In genomic region chr2:9796056-9796792, GRCh38 we compare ENCODE assay signal across 23 cellular contexts. TPM values are rescaled to one million over a fixed set of nuclear protein-coding genes. Genes with fewer than 3 reads are reported as not detected.
DNase-seq lines count a peak whose midpoint lies in the region; ATAC-seq, FAIRE-seq and TF ChIP-seq lines count a peak whose summit lies in the region.
"Had no signal": no experiment of that assay in that cellular context is flagged by ENCODE, and none has a peak within 500 bp of the region (broad histone marks: within the 10 kb centered on the region; RNA-seq: fewer than 3 reads in every experiment).

No MANE protein-coding gene starts in this region.

- no peaks in the 10 kb centered on the region for H4K20me1 ChIP-seq in H1 (replicated peaks in 1 of 2; ENCODE audit: control insufficient read depth in 1 of 2, insufficient read depth in 2 of 2, low read length in 2 of 2)

- H3K9me3 Mint-ChIP-seq in nephron progenitor cell = no peaks in the 10 kb centered on the region
- H3K9me3 Mint-ChIP-seq: activated naive CD8-positive, alpha-beta T cell treated with anti-CD3 and anti-CD28 coated beads for 36 hours; activated T-cell treated with anti-CD3 and anti-CD28 coated beads, Interleukin-2, amount 50 U/mL, for 24 hours; stimulated activated memory B cell treated with anti-CD40 and anti-IgM and Interleukin-4, amounts not matched to agents 10 μg/mL and 1 μg/mL and 100 μg/mL, for 72 hours had no signal

- no peak overlapping the region for H3K27ac Mint-ChIP-seq in nephron progenitor cell
- H3K27ac Mint-ChIP-seq: activated naive CD8-positive, alpha-beta T cell treated with anti-CD3 and anti-CD28 coated beads for 36 hours; activated T-cell treated with anti-CD3 and anti-CD28 coated beads, Interleukin-2, amount 50 U/mL, for 24 hours; CD4-positive, CD25-positive, alpha-beta regulatory T cell; stimulated activated memory B cell treated with anti-CD40 and anti-IgM and Interleukin-4, amounts not matched to agents 10 μg/mL and 1 μg/mL and 100 μg/mL, for 72 hours had no signal

- TF ChIP-seq CTCF in NB4 (IDR thresholded peaks at IDR 0.05; ENCODE audit: low read depth, low read length) (peak; percentile 23), H1 (IDR thresholded peaks at IDR 0.05; ENCODE audit: control extremely low read depth in 1 of 3, insufficient read depth in 1 of 3, low read depth in 1 of 3, low read length in 3 of 3) (peak; percentile 20 to 55 (median 44); a peak in 3 of 4 replicates), nephron progenitor cell (IDR thresholded peaks at IDR 0.05) (peak; percentile 25), tibial nerve (IDR thresholded peaks at IDR 0.05) (no peak)

- no peaks in the 10 kb centered on the region for H3K36me3 Mint-ChIP-seq in nephron progenitor cell (ENCODE audit: low read depth)
- H3K36me3 Mint-ChIP-seq: activated naive CD8-positive, alpha-beta T cell treated with anti-CD3 and anti-CD28 coated beads for 36 hours; CD4-positive, CD25-positive, alpha-beta regulatory T cell; stimulated activated memory B cell treated with anti-CD40 and anti-IgM and Interleukin-4, amounts not matched to agents 10 μg/mL and 1 μg/mL and 100 μg/mL, for 72 hours had no signal

- H2BK12ac ChIP-seq in H1 (ENCODE audit: low read depth, low read length) = no peak overlapping the region

- H3K4me3 ChIP-seq in NB4 (ENCODE audit: low read depth, low read length) (no peak overlapping the region), H1 (ENCODE audit: extremely low read depth in 1 of 4, insufficient read depth in 2 of 4, low read depth in 3 of 4, low read length in 4 of 4) (no peak overlapping the region), tibial nerve (no peak overlapping the region)
- H3K4me3 ChIP-seq: breast epithelium, SK-N-MC, smooth muscle cell, upper lobe of right lung had no signal

- H4K91ac ChIP-seq in H1 (replicated peaks; ENCODE audit: insufficient read length, low read length) = no peak overlapping the region

- peaks cover 57% of the 10 kb centered on the region for H3K4me1 Mint-ChIP-seq in nephron progenitor cell

- no peak overlapping the region for H3K27ac ChIP-seq in H1 (ENCODE audit: low read depth, low read length)
- H3K27ac ChIP-seq in tibial nerve = no peak overlapping the region
- H3K27ac ChIP-seq: 22Rv1, breast epithelium, parathyroid adenoma, SK-N-MC, upper lobe of right lung had no signal

- H2AFZ ChIP-seq in H1 (ENCODE audit: low read length) = no peak overlapping the region
- H2AFZ ChIP-seq: parathyroid adenoma had no signal

- no peak overlapping the region for H2AK5ac ChIP-seq in H1 (ENCODE audit: low read depth, low read length)

- TF ChIP-seq POLR2A in NB4 (IDR thresholded peaks at IDR 0.05; ENCODE audit: extremely low read depth, insufficient read length) = no peak
- TF ChIP-seq POLR2A in H1 (IDR thresholded peaks at IDR 0.05; ENCODE audit: control extremely low read depth in 1 of 2, low read depth in 2 of 2, low read length in 2 of 2) = no peak
- no peak for TF ChIP-seq POLR2A in tibial nerve (IDR thresholded peaks at IDR 0.05)

- no peak overlapping the region for H2BK5ac ChIP-seq in H1 (ENCODE audit: low read depth, low read length)

- H2BK20ac ChIP-seq in H1 (ENCODE audit: low read length) = no peak overlapping the region

- H3K9ac ChIP-seq in H1 (replicated peaks in 1 of 4; ENCODE audit: extremely low read depth in 1 of 4, low read depth in 3 of 4, low read length in 3 of 4) = no peak overlapping the region
- H3K9ac ChIP-seq: parathyroid adenoma had no signal

- TF ChIP-seq RAD21 in H1 (IDR thresholded peaks at IDR 0.05 in 1 of 2, conservative IDR thresholded peaks at IDR 0.05 in 1 of 2; ENCODE audit: low read depth in 2 of 2, low read length in 2 of 2) = peak in 1 of 2 experiments; percentile 18; a peak in 1 of 4 replicates

- no peak overlapping the region for H4K5ac ChIP-seq in H1 (ENCODE audit: insufficient read length, low read depth, low read length)

- no peaks in the 10 kb centered on the region for H3K79me1 ChIP-seq in H1 (ENCODE audit: low read depth, low read length)

- H2BK15ac ChIP-seq in H1 (ENCODE audit: low read length) = no peak overlapping the region

- peaks cover 6% of the 10 kb centered on the region for H3K27me3 Mint-ChIP-seq in nephron progenitor cell (ENCODE audit: low read depth, poor library complexity)
- H3K27me3 Mint-ChIP-seq: activated T-cell treated with anti-CD3 and anti-CD28 coated beads, Interleukin-2, amount 50 U/mL, for 24 hours; CD4-positive, CD25-positive, alpha-beta regulatory T cell; stimulated activated memory B cell treated with anti-CD40 and anti-IgM and Interleukin-4, amounts not matched to agents 10 μg/mL and 1 μg/mL and 100 μg/mL, for 72 hours had no signal

- H3K4me1 ChIP-seq in H1 (replicated peaks in 1 of 4; ENCODE audit: control insufficient read depth in 3 of 4, insufficient read depth in 4 of 4, low read length in 3 of 4) (peaks cover 0 to 6% (median under 1%) of the 10 kb centered on the region in 4 experiments; a peak in 4 of 7 replicates), tibial nerve (peaks cover 0 to 23% (median 8%) of the 10 kb centered on the region in 4 donors)
- H3K4me1 ChIP-seq: parathyroid adenoma had no signal

- TF ChIP-seq EP300 in H1 (IDR thresholded peaks at IDR 0.05; ENCODE audit: borderline replicate concordance in 1 of 2, low read depth in 2 of 2, low read length in 2 of 2) (no peak), tibial nerve (IDR thresholded peaks at IDR 0.05) (no peak)

- H3K4me2 ChIP-seq in H1 (ENCODE audit: insufficient read depth in 1 of 2, low read depth in 2 of 2, low read length in 2 of 2) = no peak overlapping the region
- H3K4me2 ChIP-seq: smooth muscle cell had no signal

- 77% methylated on average over 10 of the region's 10 CpGs; no CpG with 5 or more reads in 1 of the 2 experiments for WGBS in H1 (ENCODE audit: extremely low coverage in 1 of 2, insufficient coverage in 1 of 2, insufficient read length in 1 of 2, insufficient replicate concordance in 2 of 2, low coverage in 1 of 2, low lambda C conversion rate in 2 of 2, missing lambda C conversion rate in 1 of 2), 2 experiments
- WGBS in tibial nerve, 2 donors = 69 to 74% methylated on average over 8 to 10 of the region's 10 CpGs

- no peak overlapping the region for H3K4me3 Mint-ChIP-seq in nephron progenitor cell
- H3K4me3 Mint-ChIP-seq: activated naive CD8-positive, alpha-beta T cell treated with anti-CD3 and anti-CD28 coated beads for 36 hours; activated T-cell treated with anti-CD3 and anti-CD28 coated beads, Interleukin-2, amount 50 U/mL, for 24 hours; CD4-positive, CD25-positive, alpha-beta regulatory T cell; stimulated activated memory B cell treated with anti-CD40 and anti-IgM and Interleukin-4, amounts not matched to agents 10 μg/mL and 1 μg/mL and 100 μg/mL, for 72 hours had no signal

- no peak overlapping the region for H3K18ac ChIP-seq in H1 (ENCODE audit: extremely low read depth, low read length)

- no peak overlapping the region for H3K23ac ChIP-seq in H1 (ENCODE audit: insufficient read length)

- POLR2A ChIA-PET in H1 (lab: Charles Lee; ENCODE audit: partially characterized antibody) = interaction anchor here (0.9 kb wide), 1 partner anchor 47 kb away, joined by 3 read pairs; the partner anchor contains the start of gene TAF1B

- DNase-seq in DMS 273 (lab: John Stamatoyannopoulos, UW; ENCODE audit: unreplicated experiment) = peak; percentile 16
- no peak for DNase-seq in DMS 273 treated with DMSO at 0.1 percent for 48 hours (lab: John Stamatoyannopoulos, UW)
- DNase-seq in NB4 (ENCODE audit: low read depth) = no peak
- DNase-seq in H1 (ENCODE audit: low read depth in 1 of 2, low spot score in 2 of 2) = no peak
- peak; percentile 42 for DNase-seq in nephron progenitor cell
- no peak for DNase-seq in tibial nerve (ENCODE audit: low spot score in 2 of 2)
- DNase-seq: activated naive CD8-positive, alpha-beta T cell treated with anti-CD3 and anti-CD28 coated beads for 36 hours; activated T-cell treated with anti-CD3 and anti-CD28 coated beads, Interleukin-2, amount 50 U/mL, for 24 hours; CD4-positive, CD25-positive, alpha-beta regulatory T cell; effector memory CD4-positive, alpha-beta T cell; foreskin fibroblast; NCI-H187; OCI-M1; upper lobe of right lung had no signal

- H3K27me3 ChIP-seq in H1 (replicated peaks in 1 of 4; ENCODE audit: control insufficient read depth in 3 of 4, extremely low read depth in 1 of 4, insufficient read depth in 3 of 4, low read length in 3 of 4) = no peaks in the 10 kb centered on the region
- H3K27me3 ChIP-seq in tibial nerve = no peaks in the 10 kb centered on the region
- H3K27me3 ChIP-seq: breast epithelium, upper lobe of right lung had no signal

- no peak overlapping the region for H2BK120ac ChIP-seq in H1 (replicated peaks; ENCODE audit: low read depth, low read length)

- no peak overlapping the region for H4K8ac ChIP-seq in H1 (ENCODE audit: extremely low read depth, insufficient read depth, low read length)

- no peak overlapping the region for H3K56ac ChIP-seq in H1 (replicated peaks; ENCODE audit: insufficient read length, low read depth, low read length)

- no peak overlapping the region for H3K14ac ChIP-seq in H1 (ENCODE audit: insufficient read length)

- H3K9me3 ChIP-seq in H1 (ENCODE audit: insufficient read depth in 2 of 2, low read depth in 1 of 2, low read length in 1 of 2) (no peaks in the 10 kb centered on the region), tibial nerve (no peaks in the 10 kb centered on the region)
- H3K9me3 ChIP-seq: breast epithelium, upper lobe of right lung had no signal

- CTCF ChIA-PET in H1 (lab: Charles Lee; ENCODE audit: partially characterized antibody) = interaction anchor here (1.0 to 13.3 kb wide), 11 partner anchors 9 to 240 kb away, joined by 3 to 118 read pairs (median 4); partner anchors contain the start of genes ADAM17 and TAF1B

- no peaks in the 10 kb centered on the region for H3K79me2 ChIP-seq in H1 (ENCODE audit: control insufficient read depth in 1 of 2, insufficient read depth in 2 of 2, low read length in 2 of 2)
- H3K79me2 ChIP-seq: parathyroid adenoma had no signal

- no peak for FAIRE-seq in H1 (lab: Jason Lieb, UNC)
- FAIRE-seq: TTC549 had no signal

- ATAC-seq in HG03039 (IDR thresholded peaks at IDR 0.05; ENCODE audit: unreplicated experiment) (no peak), HG02763 (IDR thresholded peaks at IDR 0.05; ENCODE audit: unreplicated experiment) (no peak)
- ATAC-seq: stimulated activated memory B cell treated with anti-CD40 and anti-IgM and Interleukin-4, amounts not matched to agents 10 μg/mL and 1 μg/mL and 100 μg/mL, for 72 hours; upper lobe of right lung had no signal

- H3K4ac ChIP-seq in H1 (replicated peaks; ENCODE audit: insufficient read length, low read depth, low read length) = no peak overlapping the region

- no peaks in the 10 kb centered on the region; a peak in 1 of 8 replicates for H3K36me3 ChIP-seq in H1 (ENCODE audit: control insufficient read depth in 2 of 4, insufficient read depth in 4 of 4, low read length in 3 of 4)
- no peaks in the 10 kb centered on the region for H3K36me3 ChIP-seq in tibial nerve
- H3K36me3 ChIP-seq: breast epithelium, upper lobe of right lung had no signal

- H3K23me2 ChIP-seq in H1 (ENCODE audit: low read depth, low read length) = no peaks in the 10 kb centered on the region

RNA-seq across cellular contexts. Expression of gene TAF1B, which starts 47.0 kb away (rescaled TPM):
- 25.2 and 25.8 TPM in 2 replicates for total RNA-seq in H1 (2021; fragmentation: NEBNext Ultra II Directional; extraction: Animal tissue kit (Norgen Biotek cat#: 25700))
- polyA plus RNA-seq in H1 (2011; rRNA removed) = 5.4 and 6.6 TPM in 2 replicates
- 7.3 TPM for polyA plus RNA-seq in H1 (2011; cell fraction: cytosol; rRNA removed)
- 7.4 TPM for polyA plus RNA-seq in H1 (2011; cell fraction: nucleus; rRNA removed)
- 6.8 to 12.0 TPM (median 7.8 TPM) in 4 replicates for polyA plus RNA-seq in H1 (2012, experiment 1 of 2)
- polyA plus RNA-seq in H1 (2012, experiment 2 of 2) = 1.3 TPM
- 17.6 TPM for polyA plus RNA-seq in H1 (2013, experiment 1 of 2)
- 16.8 TPM for polyA plus RNA-seq in H1 (2013, experiment 2 of 2)
- 20.7 and 22.7 TPM in 2 replicates for polyA minus RNA-seq in H1 (2011; rRNA and poly(A)+ RNA removed)
- polyA minus RNA-seq in H1 (2011; cell fraction: cytosol; rRNA and poly(A)+ RNA removed) = 10.9 TPM
- polyA minus RNA-seq in H1 (2011; cell fraction: nucleus; rRNA and poly(A)+ RNA removed) = 47.1 TPM
- total RNA-seq in tibial nerve = 10 to 100 TPM; 10.8 to 21.4 (median 17.9) TPM

Comparison
In these comparisons a context has a peak if more than half of its experiments do, and no peak if none do; other contexts are left out.
1. DNase-seq: peak in DMS 273 (single experiment) and nephron progenitor cell (single experiment); none in DMS 273 treated with DMSO at 0.1 percent for 48 hours (single experiment), NB4 (single experiment), H1 (0 of 2) and tibial nerve (0 of 2).
2. CTCF ChIP-seq: peak in NB4 (single experiment), H1 (3 of 3) and nephron progenitor cell (single experiment); none in tibial nerve (0 of 5).